ENCODE assay signal across 20 cellular contexts in the genomic region with DNA sequence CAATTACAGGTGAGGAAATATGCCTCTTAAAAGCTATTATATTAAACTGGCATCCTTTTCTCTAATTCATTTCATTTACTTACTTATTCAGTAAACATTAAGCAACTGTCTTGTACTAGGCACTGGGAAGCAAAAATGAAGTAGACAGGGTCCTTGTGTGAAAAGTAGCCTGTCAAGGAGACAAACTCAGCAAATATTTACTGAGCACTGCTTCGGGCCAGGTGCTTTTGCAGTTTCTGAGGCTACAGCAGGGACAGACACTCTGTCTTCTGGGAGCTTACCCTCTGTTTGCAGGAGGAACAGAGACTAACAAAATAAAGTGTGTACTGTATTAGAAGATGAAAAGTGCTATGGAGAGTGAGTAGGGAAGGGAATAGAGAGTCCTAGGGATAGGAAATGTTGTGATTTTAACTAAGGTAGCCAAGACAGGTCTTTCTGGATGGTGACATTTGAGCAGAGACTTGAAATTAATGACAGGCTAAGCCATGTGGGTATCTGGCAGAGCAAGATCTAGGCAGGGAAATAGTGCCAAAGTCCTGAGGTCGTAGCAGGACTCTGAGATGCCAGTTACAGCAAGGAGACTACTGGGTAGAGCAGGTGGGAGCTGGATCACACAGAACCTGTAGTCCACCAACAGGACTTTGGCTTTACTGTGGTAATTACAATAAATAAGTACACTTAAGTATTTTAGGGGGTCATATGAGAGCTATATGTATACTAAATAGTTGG.
"Had no signal": no experiment of that assay in that cellular context is flagged by ENCODE, and none has a peak within 500 bp of the region (broad histone marks: within the 10 kb centered on the region; RNA-seq: fewer than 3 reads in every experiment).

No MANE protein-coding gene starts in this region.

- H3K4me1 ChIP-seq: gastroesophageal sphincter, prostate gland, right atrium auricular region, stomach had no signal

- H3K27ac ChIP-seq: prostate gland, right atrium auricular region, stomach had no signal

- H3K27me3 ChIP-seq: gastroesophageal sphincter, right atrium auricular region, stomach had no signal

- H3K36me3 Mint-ChIP-seq: natural killer cell had no signal

- H3K27me3 Mint-ChIP-seq: activated B cell treated with CpG ODN at 0.5 μM for 24 hours; activated CD4-positive, alpha-beta T cell treated with anti-CD3 and anti-CD28 coated beads for 36 hours; activated naive CD8-positive, alpha-beta T cell treated with anti-CD3 and anti-CD28 coated beads for 36 hours; central memory CD8-positive, alpha-beta T cell; effector memory CD8-positive, alpha-beta T cell had no signal

- H3K27ac Mint-ChIP-seq: activated B cell treated with CpG ODN at 0.5 μM for 24 hours; activated CD4-positive, alpha-beta T cell treated with anti-CD3 and anti-CD28 coated beads for 36 hours; activated naive CD8-positive, alpha-beta T cell treated with anti-CD3 and anti-CD28 coated beads for 36 hours; effector memory CD8-positive, alpha-beta T cell; natural killer cell; stimulated activated memory B cell treated with anti-CD40 and anti-IgM and Interleukin-4, amounts not matched to agents 10 μg/mL and 1 μg/mL and 100 μg/mL, for 72 hours had no signal

- H3K4me3 ChIP-seq: gastroesophageal sphincter, prostate gland, right atrium auricular region, stomach had no signal

- H3K4me1 Mint-ChIP-seq: activated B cell treated with CpG ODN at 0.5 μM for 24 hours; activated CD4-positive, alpha-beta T cell treated with anti-CD3 and anti-CD28 coated beads for 36 hours; activated naive CD8-positive, alpha-beta T cell treated with anti-CD3 and anti-CD28 coated beads for 36 hours; central memory CD8-positive, alpha-beta T cell; natural killer cell; stimulated activated memory B cell treated with anti-CD40 and anti-IgM and Interleukin-4, amounts not matched to agents 10 μg/mL and 1 μg/mL and 100 μg/mL, for 72 hours had no signal

- ATAC-seq: activated CD4-positive, alpha-beta T cell treated with anti-CD3 and anti-CD28 coated beads for 36 hours; activated T-cell treated with anti-CD3 and anti-CD28 coated beads, Interleukin-2, amount 50 U/mL, for 4 hours; effector memory CD8-positive, alpha-beta T cell; gastroesophageal sphincter; natural killer cell; stimulated activated memory B cell treated with anti-CD40 and anti-IgM and Interleukin-4, amounts not matched to agents 10 μg/mL and 1 μg/mL and 100 μg/mL, for 72 hours had no signal

- H3K9me3 ChIP-seq: gastroesophageal sphincter, prostate gland, stomach had no signal

- DNase-seq: activated B cell treated with CpG ODN at 0.5 μM for 24 hours; activated CD4-positive, alpha-beta T cell treated with anti-CD3 and anti-CD28 coated beads for 36 hours; activated CD4-positive, alpha-beta T cell treated with anti-CD3 and anti-CD28 coated beads, Interleukin-2, amount 50 U/mL, for 48 hours; activated CD8-positive, alpha-beta memory T cell treated with anti-CD3 and anti-CD28 coated beads, Interleukin-2, amount 50 U/mL, for 48 hours; activated naive CD4-positive, alpha-beta T cell treated with Interleukin-2 at 50 U/mL for 16 hours; activated naive CD8-positive, alpha-beta T cell treated with anti-CD3 and anti-CD28 coated beads for 36 hours; activated T-cell treated with anti-CD3 and anti-CD28 coated beads, Interleukin-2, amount 50 U/mL, for 4 hours; effector memory CD8-positive, alpha-beta T cell; hypothalamus; midbrain; natural killer cell; stimulated activated CD4-positive, alpha-beta T cell treated with anti-CD3 and anti-CD28 coated beads, Interleukin-1b, Interleukin-23, amount 100 ng/mL, for 48 hours; stomach; T-helper 1 cell; trophoblast cell had no signal

- H3K4me3 Mint-ChIP-seq: activated B cell treated with CpG ODN at 0.5 μM for 24 hours; activated CD4-positive, alpha-beta T cell treated with anti-CD3 and anti-CD28 coated beads for 36 hours; activated naive CD8-positive, alpha-beta T cell treated with anti-CD3 and anti-CD28 coated beads for 36 hours; activated T-cell treated with anti-CD3 and anti-CD28 coated beads, Interleukin-2, amount 50 U/mL, for 4 hours; central memory CD8-positive, alpha-beta T cell; effector memory CD8-positive, alpha-beta T cell; natural killer cell; stimulated activated memory B cell treated with anti-CD40 and anti-IgM and Interleukin-4, amounts not matched to agents 10 μg/mL and 1 μg/mL and 100 μg/mL, for 72 hours had no signal

- H3K36me3 ChIP-seq: prostate gland had no signal

- H3K9me3 Mint-ChIP-seq: natural killer cell had no signal
